15 cellular contexts compared by ENCODE assay signal in genomic region chr18:70555046-70555445, GRCh38.
"Had no signal": no experiment of that assay in that cellular context is flagged by ENCODE, and none has a peak within 500 bp of the region (broad histone marks: within the 10 kb centered on the region; RNA-seq: fewer than 3 reads in every experiment).

No MANE protein-coding gene starts in this region.

- H3K27me3 ChIP-seq: brain microvascular endothelial cell, foreskin keratinocyte, neutrophil, tibial artery had no signal

- H3K9me3 ChIP-seq: neutrophil, tibial artery had no signal

- H3K4me1 ChIP-seq: foreskin keratinocyte, parathyroid adenoma, tibial artery had no signal

- H3K36me3 ChIP-seq: brain microvascular endothelial cell, neutrophil, tibial artery had no signal

- H3K4me3 ChIP-seq: tibial artery had no signal

- DNase-seq: activated CD4-positive, alpha-beta T cell treated with anti-CD3 and anti-CD28 coated beads, Interleukin-2, amount 50 U/mL, for 1 hour; activated CD8-positive, alpha-beta memory T cell treated with anti-CD3 and anti-CD28 coated beads for 24 hours; activated gamma-delta T cell treated with Interleukin-2 at 50 U/mL for 16 hours; activated naive CD8-positive, alpha-beta T cell treated with anti-CD3 and anti-CD28 coated beads, Interleukin-2, amount 10 ng/mL, durations not matched to agents 7 days and 5 days; brain microvascular endothelial cell; effector memory CD4-positive, alpha-beta T cell; foreskin keratinocyte; head of caudate nucleus; mesendoderm; natural killer cell; stimulated activated CD4-positive, alpha-beta T cell treated with anti-CD3 and anti-CD28 coated beads, Interleukin-15, amount 100 ng/mL, for 24 hours; stimulated activated CD4-positive, alpha-beta T cell treated with anti-CD3 and anti-CD28 coated beads, Interleukin-4, amount 100 ng/mL, for 1 hour; tibial artery had no signal

- H3K27ac ChIP-seq: brain microvascular endothelial cell, foreskin keratinocyte, neutrophil, parathyroid adenoma, tibial artery had no signal
